In genomic region chr19:28020631-28021315, GRCh38 we compare ENCODE assay signal across 28 cellular contexts.
DNase-seq lines count a peak whose midpoint lies in the region; ATAC-seq and TF ChIP-seq lines count a peak whose summit lies in the region.
"Had no signal": no experiment of that assay in that cellular context is flagged by ENCODE, and none has a peak within 500 bp of the region (broad histone marks: within the 10 kb centered on the region; RNA-seq: fewer than 3 reads in every experiment).

No MANE protein-coding gene starts in this region.

- H4K91ac ChIP-seq in neuronal stem cell (ENCODE audit: low read depth, low read length, poor library complexity) = no peak overlapping the region

- no peak for TF ChIP-seq CTCF in HEK293 (tag by site-specific recombination; IDR thresholded peaks at IDR 0.05)
- no peak for TF ChIP-seq CTCF in chondrocyte (IDR thresholded peaks at IDR 0.05)
- TF ChIP-seq CTCF in tibial artery (IDR thresholded peaks at IDR 0.05) = no peak

- H3K9ac ChIP-seq in BLaER1 treated with 17β-estradiol and CSF1 and Interleukin-3, amounts not matched to agents 10 nM and 100 nM = no peak overlapping the region
- no peak overlapping the region for H3K9ac ChIP-seq in neuronal stem cell (ENCODE audit: low read depth, low read length, poor library complexity)
- H3K9ac ChIP-seq: GM23248, parathyroid adenoma, SK-N-SH had no signal

- H2AK5ac ChIP-seq in neuronal stem cell (ENCODE audit: low read depth, low read length) = no peak overlapping the region

- H2BK5ac ChIP-seq in neuronal stem cell (ENCODE audit: low read length) = no peak overlapping the region

- no peak overlapping the region for H3K4me3 Mint-ChIP-seq in chondrocyte (ENCODE audit: unreplicated experiment)
- H3K4me3 Mint-ChIP-seq: activated CD4-positive, alpha-beta memory T cell treated with anti-CD3 and anti-CD28 coated beads, Interleukin-2, amount 10 ng/mL, durations not matched to agents 7 days and 5 days; IgD-negative memory B cell had no signal

- no peak overlapping the region for H3K4me3 ChIP-seq in BLaER1 treated with 17β-estradiol and CSF1 and Interleukin-3, amounts not matched to agents 10 nM and 100 nM
- no peak overlapping the region for H3K4me3 ChIP-seq in HEK293 (ENCODE audit: low read depth, low read length)
- H3K4me3 ChIP-seq in neuronal stem cell (ENCODE audit: low read length in 2 of 2) = no peak overlapping the region
- H3K4me3 ChIP-seq in tibial artery = no peak overlapping the region
- H3K4me3 ChIP-seq: gastroesophageal sphincter, GM23248, mucosa of descending colon, smooth muscle cell, upper lobe of right lung had no signal

- H3K27me3 ChIP-seq in BLaER1 treated with 17β-estradiol and CSF1 and Interleukin-3, amounts not matched to agents 10 nM and 100 nM = no peaks in the 10 kb centered on the region
- H3K27me3 ChIP-seq in neuronal stem cell (ENCODE audit: control insufficient read depth in 3 of 3, insufficient read depth in 3 of 3, low read depth in 1 of 3, low read length in 3 of 3) (no peaks in the 10 kb centered on the region), tibial artery (no peaks in the 10 kb centered on the region)
- H3K27me3 ChIP-seq: brain microvascular endothelial cell, upper lobe of right lung had no signal

- peak overlapping the region; percentile 41 for H3K27ac Mint-ChIP-seq in chondrocyte (ENCODE audit: unreplicated experiment)
- H3K27ac Mint-ChIP-seq: activated CD4-positive, alpha-beta memory T cell treated with anti-CD3 and anti-CD28 coated beads, Interleukin-2, amount 10 ng/mL, durations not matched to agents 7 days and 5 days had no signal

- H2BK120ac ChIP-seq in neuronal stem cell (ENCODE audit: low read depth, low read length) = no peak overlapping the region

- CTCF ChIA-PET in HEK293 (lab: Yijun Ruan, JAX) = interaction anchor here (3.0 kb wide), 1 partner anchor 47 kb away, joined by 10 read pairs; no protein-coding TSS in a partner anchor

- no peak overlapping the region for H3K27ac ChIP-seq in BLaER1 treated with 17β-estradiol and CSF1 and Interleukin-3, amounts not matched to agents 10 nM and 100 nM
- H3K27ac ChIP-seq in HEK293 (ENCODE audit: extremely low read depth, low read depth, low read length) (no peak overlapping the region), neuronal stem cell (replicated peaks; ENCODE audit: low read length) (no peak overlapping the region), tibial artery (no peak overlapping the region)
- H3K27ac ChIP-seq: brain microvascular endothelial cell, gastroesophageal sphincter, GM23248, parathyroid adenoma, RWPE1, upper lobe of right lung had no signal

- H3K23ac ChIP-seq in neuronal stem cell (ENCODE audit: low read depth, low read length, poor library complexity) = peak overlapping the region; percentile 39

- H3K79me1 ChIP-seq in neuronal stem cell (ENCODE audit: low read depth, low read length) = peaks cover 3% of the 10 kb centered on the region

- peak overlapping the region; percentile 44 for H3K18ac ChIP-seq in neuronal stem cell (ENCODE audit: low read length)

- DNase-seq in chondrocyte (ENCODE audit: low spot score) = no peak
- no peak for DNase-seq in neuronal stem cell (ENCODE audit: low spot score)
- DNase-seq in tibial artery = no peak
- DNase-seq in cardiac septum (ENCODE audit: low spot score) = no peak
- DNase-seq: activated CD4-positive, alpha-beta memory T cell treated with anti-CD3 and anti-CD28 coated beads, Interleukin-2, amount 10 ng/mL, durations not matched to agents 7 days and 5 days; activated CD8-positive, alpha-beta memory T cell treated with anti-CD3 and anti-CD28 coated beads, Interleukin-2, amount 50 U/mL, for 4 hours; activated naive CD4-positive, alpha-beta T cell treated with Interleukin-2 at 50 U/mL for 16 hours; brain microvascular endothelial cell; Calu3; GM23248; hippocampal formation; mucosa of descending colon; NCI-H2029; NCI-H226; right cardiac atrium; SK-N-SH; stimulated activated naive CD4-positive, alpha-beta T cell; T-helper 2 cell; upper lobe of right lung had no signal

- no peaks in the 10 kb centered on the region for H3K9me3 Mint-ChIP-seq in chondrocyte (ENCODE audit: low read depth)

- no CpG with 5 or more reads among the region's 7 CpGs for WGBS in neuronal stem cell (ENCODE audit: extremely low coverage in 2 of 2, insufficient read length in 2 of 2, insufficient replicate concordance in 1 of 2), 2 donors

- H3K4me2 ChIP-seq in BLaER1 treated with 17β-estradiol and CSF1 and Interleukin-3, amounts not matched to agents 10 nM and 100 nM = peak overlapping the region in 6 of 11 experiments; percentile 33 to 65 (median 53); a peak in 12 of 22 replicates
- no peak overlapping the region for H3K4me2 ChIP-seq in neuronal stem cell (ENCODE audit: insufficient read depth, low read length, poor library complexity, severe bottlenecking)
- H3K4me2 ChIP-seq: SK-N-SH, smooth muscle cell had no signal

- H3K27me3 Mint-ChIP-seq in chondrocyte (ENCODE audit: low read depth) = peaks cover 2% of the 10 kb centered on the region
- H3K27me3 Mint-ChIP-seq: activated CD4-positive, alpha-beta memory T cell treated with anti-CD3 and anti-CD28 coated beads, Interleukin-2, amount 10 ng/mL, durations not matched to agents 7 days and 5 days; IgD-negative memory B cell had no signal

- H2BK12ac ChIP-seq in neuronal stem cell (ENCODE audit: low read length) = no peak overlapping the region

- peak overlapping the region; percentile 33 for H2BK15ac ChIP-seq in neuronal stem cell (ENCODE audit: low read length)

- H3K36me3 Mint-ChIP-seq in chondrocyte (ENCODE audit: low read depth) = no peaks in the 10 kb centered on the region
- H3K36me3 Mint-ChIP-seq: IgD-negative memory B cell had no signal

- no peak overlapping the region for H4K8ac ChIP-seq in neuronal stem cell (ENCODE audit: low read depth, low read length)

- intact Hi-C loops in tibial artery (cut with DNase I; ENCODE audit: low total_unique reads) = no loop called here
- intact Hi-C loops in cardiac septum (cut with DNase I) = no loop called here

- H3K4me1 Mint-ChIP-seq in chondrocyte (ENCODE audit: low read depth) = peaks cover 21% of the 10 kb centered on the region
- H3K4me1 Mint-ChIP-seq: activated CD4-positive, alpha-beta memory T cell treated with anti-CD3 and anti-CD28 coated beads, Interleukin-2, amount 10 ng/mL, durations not matched to agents 7 days and 5 days; IgD-negative memory B cell had no signal

- no peak overlapping the region for H2AFZ ChIP-seq in neuronal stem cell (ENCODE audit: low read length)
- H2AFZ ChIP-seq: GM23248, parathyroid adenoma had no signal

- no peaks in the 10 kb centered on the region for H3K36me3 ChIP-seq in BLaER1 treated with 17β-estradiol and CSF1 and Interleukin-3, amounts not matched to agents 10 nM and 100 nM
- H3K36me3 ChIP-seq in HEK293 (ENCODE audit: control insufficient read depth in 2 of 2, insufficient read depth in 1 of 2, low read length in 2 of 2) (no peaks in the 10 kb centered on the region), neuronal stem cell (replicated peaks in 1 of 2; ENCODE audit: control insufficient read depth in 2 of 2, insufficient read depth in 2 of 2, low read length in 2 of 2) (no peaks in the 10 kb centered on the region), tibial artery (no peaks in the 10 kb centered on the region)
- H3K36me3 ChIP-seq: brain microvascular endothelial cell, gastroesophageal sphincter, upper lobe of right lung had no signal

- H3K9me3 ChIP-seq in BLaER1 treated with 17β-estradiol and CSF1 and Interleukin-3, amounts not matched to agents 10 nM and 100 nM (replicated peaks in 1 of 11) = no peaks in the 10 kb centered on the region
- no peaks in the 10 kb centered on the region; the same call in 1 of the 2 replicates for H3K9me3 ChIP-seq in HEK293 (ENCODE audit: control insufficient read depth, insufficient read depth, low read depth, low read length)
- no peaks in the 10 kb centered on the region for H3K9me3 ChIP-seq in neuronal stem cell (replicated peaks in 1 of 2; ENCODE audit: control insufficient read depth in 2 of 2, insufficient read depth in 1 of 2, low read depth in 1 of 2, low read length in 2 of 2)
- H3K9me3 ChIP-seq in tibial artery = no peaks in the 10 kb centered on the region
- H3K9me3 ChIP-seq: gastroesophageal sphincter, mucosa of descending colon, SK-N-SH, upper lobe of right lung had no signal

- POLR2A ChIA-PET in HEK293 (lab: Yijun Ruan, JAX) = no interaction called here

- no peak overlapping the region for H3K14ac ChIP-seq in neuronal stem cell (ENCODE audit: low read length)

- ATAC-seq in GM18907 (IDR thresholded peaks at IDR 0.05; ENCODE audit: unreplicated experiment) (no peak), HG03439 (IDR thresholded peaks at IDR 0.05; ENCODE audit: unreplicated experiment) (no peak)
- ATAC-seq: gastroesophageal sphincter, mucosa of descending colon, right cardiac atrium, upper lobe of right lung had no signal

- peaks cover 0 to 17% (median 15%) of the 10 kb centered on the region in 10 experiments; a peak in 15 of 20 replicates for H3K4me1 ChIP-seq in BLaER1 treated with 17β-estradiol and CSF1 and Interleukin-3, amounts not matched to agents 10 nM and 100 nM
- H3K4me1 ChIP-seq in HEK293 (ENCODE audit: control insufficient read depth, insufficient read depth, low read length) = no peaks in the 10 kb centered on the region
- peaks cover 0 to 8% of the 10 kb centered on the region in 2 donors for H3K4me1 ChIP-seq in neuronal stem cell (ENCODE audit: control insufficient read depth in 2 of 2, insufficient read depth in 1 of 2, low read depth in 1 of 2, low read length in 2 of 2)
- H3K4me1 ChIP-seq in tibial artery = no peaks in the 10 kb centered on the region
- H3K4me1 ChIP-seq: gastroesophageal sphincter, parathyroid adenoma, upper lobe of right lung had no signal

- no peak overlapping the region for H3K4ac ChIP-seq in neuronal stem cell (ENCODE audit: low read length)

- H4K20me1 ChIP-seq in BLaER1 treated with 17β-estradiol and CSF1 and Interleukin-3, amounts not matched to agents 10 nM and 100 nM = no peaks in the 10 kb centered on the region

TF ChIP-seq in HEK293, 187 proteins besides CTCF, POLR2A, EP300 and RAD21 (continues in another document):
- peak; percentile 27; the same call in 1 of the 2 replicates for TF ChIP-seq ZIC2 (tag by site-specific recombination; IDR thresholded peaks at IDR 0.05)
